14 cellular contexts compared by ENCODE assay signal in the genomic region with DNA sequence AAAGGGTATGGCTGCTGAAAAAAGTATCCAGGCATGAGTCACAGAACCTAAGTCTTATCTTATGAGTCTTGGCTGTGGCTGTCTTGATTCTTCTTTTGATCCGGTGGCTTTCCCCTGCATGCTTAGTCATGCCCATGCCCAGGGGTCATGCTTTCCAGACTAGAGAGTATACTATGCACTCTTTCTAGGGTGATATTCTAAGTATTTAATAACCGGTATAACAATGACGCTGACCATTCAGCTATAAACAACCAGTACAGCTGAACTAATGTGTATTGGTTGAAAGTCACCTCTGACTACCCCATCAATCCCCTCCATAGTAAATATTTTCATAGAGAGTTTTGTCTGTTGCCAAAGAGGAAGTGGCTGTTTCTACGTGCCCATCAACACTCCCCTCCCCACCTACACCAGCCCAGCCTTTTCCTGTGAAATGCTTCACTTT. TPM values are rescaled to one million over a fixed set of nuclear protein-coding genes. Genes with fewer than 3 reads are reported as not detected.
A peak's percentile ranks its signal among the peaks of the same experiment; 100 is the strongest.
DNase-seq lines count a peak whose midpoint lies in the region; ATAC-seq lines count a peak whose summit lies in the region.
"Had no signal": no experiment of that assay in that cellular context is flagged by ENCODE, and none has a peak within 500 bp of the region (broad histone marks: within the 10 kb centered on the region; RNA-seq: fewer than 3 reads in every experiment).

No MANE protein-coding gene starts in this region.

- H3K27ac Mint-ChIP-seq in activated naive CD4-positive, alpha-beta T cell treated with anti-CD3 and anti-CD28 coated beads for 36 hours = no peak overlapping the region
- H3K27ac Mint-ChIP-seq in stimulated activated naive B cell treated with anti-CD40 and anti-IgM and Interleukin-4, amounts not matched to agents 10 μg/mL and 1 μg/mL and 100 μg/mL, for 72 hours = no peak overlapping the region

- peaks cover 6% of the 10 kb centered on the region for H3K27me3 Mint-ChIP-seq in activated naive CD4-positive, alpha-beta T cell treated with anti-CD3 and anti-CD28 coated beads for 36 hours (ENCODE audit: low read depth)
- H3K27me3 Mint-ChIP-seq in stimulated activated naive B cell treated with anti-CD40 and anti-IgM and Interleukin-4, amounts not matched to agents 10 μg/mL and 1 μg/mL and 100 μg/mL, for 72 hours = peaks cover 4 to 15% of the 10 kb centered on the region in 2 donors

- intact Hi-C loops in activated naive CD4-positive, alpha-beta T cell treated with anti-CD3 and anti-CD28 coated beads for 36 hours (cut with micrococcal nuclease) = no loop called here

- DNase-seq in activated naive CD4-positive, alpha-beta T cell treated with anti-CD3 and anti-CD28 coated beads for 36 hours = peak; percentile 7
- DNase-seq in activated naive CD4-positive, alpha-beta T cell treated with anti-CD3 and anti-CD28 coated beads, Interleukin-2, amount 50 U/mL, for 16 hours = no peak
- DNase-seq in MV-4-11 (lab: John Stamatoyannopoulos, UW) (peak; percentile 86), astrocyte of the hippocampus (ENCODE audit: low read depth, low spot score) (peak; percentile 34), COLO668 (lab: John Stamatoyannopoulos, UW; ENCODE audit: unreplicated experiment) (no peak)
- DNase-seq in stimulated activated naive B cell treated with anti-CD40 and anti-IgM and Interleukin-4, amounts not matched to agents 10 μg/mL and 1 μg/mL and 100 μg/mL, for 72 hours = no peak
- DNase-seq: gastrocnemius medialis, lower lobe of right lung, NCI-H1048, NCI-H510A, SK-N-SH, spleen had no signal

- no peaks in the 10 kb centered on the region for H3K36me3 Mint-ChIP-seq in activated naive CD4-positive, alpha-beta T cell treated with anti-CD3 and anti-CD28 coated beads for 36 hours (ENCODE audit: low read depth)
- no peaks in the 10 kb centered on the region for H3K36me3 Mint-ChIP-seq in stimulated activated naive B cell treated with anti-CD40 and anti-IgM and Interleukin-4, amounts not matched to agents 10 μg/mL and 1 μg/mL and 100 μg/mL, for 72 hours

- ATAC-seq in stimulated activated naive B cell treated with anti-CD40 and anti-IgM and Interleukin-4, amounts not matched to agents 10 μg/mL and 1 μg/mL and 100 μg/mL, for 72 hours (replicated peaks) = peak; percentile 76 to 87
- no peak for ATAC-seq in HG03457 (IDR thresholded peaks at IDR 0.05; ENCODE audit: unreplicated experiment)
- no peak for ATAC-seq in HG02678 (IDR thresholded peaks at IDR 0.05; ENCODE audit: unreplicated experiment)
- ATAC-seq: gastrocnemius medialis, lower lobe of right lung had no signal

- no peaks in the 10 kb centered on the region for H3K9me3 Mint-ChIP-seq in activated naive CD4-positive, alpha-beta T cell treated with anti-CD3 and anti-CD28 coated beads for 36 hours
- no peaks in the 10 kb centered on the region for H3K9me3 Mint-ChIP-seq in stimulated activated naive B cell treated with anti-CD40 and anti-IgM and Interleukin-4, amounts not matched to agents 10 μg/mL and 1 μg/mL and 100 μg/mL, for 72 hours

- H3K4me3 Mint-ChIP-seq in activated naive CD4-positive, alpha-beta T cell treated with anti-CD3 and anti-CD28 coated beads for 36 hours = no peak overlapping the region
- H3K4me3 Mint-ChIP-seq in stimulated activated naive B cell treated with anti-CD40 and anti-IgM and Interleukin-4, amounts not matched to agents 10 μg/mL and 1 μg/mL and 100 μg/mL, for 72 hours = no peak overlapping the region

- CTCF ChIA-PET in activated naive CD4-positive, alpha-beta T cell treated with anti-CD3 and anti-CD28 coated beads for 36 hours (lab: Charles Lee) = no interaction called here

- H3K4me1 Mint-ChIP-seq in activated naive CD4-positive, alpha-beta T cell treated with anti-CD3 and anti-CD28 coated beads for 36 hours (ENCODE audit: low read depth) = no peaks in the 10 kb centered on the region
- peaks cover 0 to 2% of the 10 kb centered on the region in 2 donors for H3K4me1 Mint-ChIP-seq in stimulated activated naive B cell treated with anti-CD40 and anti-IgM and Interleukin-4, amounts not matched to agents 10 μg/mL and 1 μg/mL and 100 μg/mL, for 72 hours

RNA-seq across cellular contexts. Expression of a gene that starts 34.7 kb away (rescaled TPM):
- total RNA-seq in activated naive CD4-positive, alpha-beta T cell treated with anti-CD3 and anti-CD28 coated beads for 36 hours = not detected

Comparison
In these comparisons a context has a peak if more than half of its experiments do, and no peak if none do; other contexts are left out.
1. DNase-seq: peak in activated naive CD4-positive, alpha-beta T cell treated with anti-CD3 and anti-CD28 coated beads for 36 hours (single experiment), MV-4-11 (single experiment) and astrocyte of the hippocampus (single experiment); none in activated naive CD4-positive, alpha-beta T cell treated with anti-CD3 and anti-CD28 coated beads, Interleukin-2, amount 50 U/mL, for 16 hours (single experiment), stimulated activated naive B cell treated with anti-CD40 and anti-IgM and Interleukin-4, amounts not matched to agents 10 μg/mL and 1 μg/mL and 100 μg/mL, for 72 hours (single experiment) and COLO668 (single experiment).
2. ATAC-seq: peak in stimulated activated naive B cell treated with anti-CD40 and anti-IgM and Interleukin-4, amounts not matched to agents 10 μg/mL and 1 μg/mL and 100 μg/mL, for 72 hours (2 of 2); none in HG03457 (single experiment) and HG02678 (single experiment).